Comparison of ENCODE assay signal across 9 cellular contexts in genomic region chr11:64866173-64866491, GRCh38. TPM values are rescaled to one million over a fixed set of nuclear protein-coding genes. Genes with fewer than 3 reads are reported as not detected.
DNase-seq lines count a peak whose midpoint lies in the region; ATAC-seq and TF ChIP-seq lines count a peak whose summit lies in the region.
"Had no signal": no experiment of that assay in that cellular context is flagged by ENCODE, and none has a peak within 500 bp of the region (broad histone marks: within the 10 kb centered on the region; RNA-seq: fewer than 3 reads in every experiment).

No MANE protein-coding gene starts in this region.

- 74 to 94% methylated on average over 3 to 4 of the region's 4 CpGs for WGBS in gastroesophageal sphincter (ENCODE audit: low coverage in 1 of 2), 2 donors

- DNase-seq in right atrium auricular region (ENCODE audit: low spot score) (no peak), Right ventricle myocardium inferior (ENCODE audit: missing footprints) (no peak), uterus (no peak), NCI-H2029 (lab: John Stamatoyannopoulos, UW) (no peak), NCI-H524 (lab: John Stamatoyannopoulos, UW) (no peak)
- DNase-seq: activated CD8-positive, alpha-beta memory T cell treated with anti-CD3 and anti-CD28 coated beads, Interleukin-2, amount 50 U/mL, for 4 hours; NCI-H748 treated with DMSO at 0.1 percent for 48 hours; right lobe of liver had no signal

- no peak overlapping the region for H3K4me3 ChIP-seq in right atrium auricular region
- H3K4me3 ChIP-seq in gastroesophageal sphincter, result no peak overlapping the region
- H3K4me3 ChIP-seq in uterus, result no peak overlapping the region
- H3K4me3 ChIP-seq: right lobe of liver had no signal

- peaks cover 0 to 92% of the 10 kb centered on the region in 2 donors for H3K4me1 ChIP-seq in right atrium auricular region
- peaks cover 10 to 100% (median 78%) of the 10 kb centered on the region in 3 donors for H3K4me1 ChIP-seq in gastroesophageal sphincter
- H3K4me1 ChIP-seq in uterus, result peaks cover 15 to 56% of the 10 kb centered on the region in 2 donors

- peak overlapping the region; percentile 91 to 96 for H3K27ac ChIP-seq in right atrium auricular region
- H3K27ac ChIP-seq in gastroesophageal sphincter, result peak overlapping the region; percentile 60 to 98 (median 97)
- peak overlapping the region; percentile 93 to 97 for H3K27ac ChIP-seq in uterus
- H3K27ac ChIP-seq: right lobe of liver had no signal

- intact Hi-C loops in Right ventricle myocardium inferior (cut with DNase I), result no loop called here
- intact Hi-C loops in uterus (cut with DNase I; ENCODE audit: low total_unique reads), result no loop called here

- TF ChIP-seq POLR2A in gastroesophageal sphincter (IDR thresholded peaks at IDR 0.05) (no peak), uterus (IDR thresholded peaks at IDR 0.05) (no peak)

- H3K9me3 ChIP-seq in right atrium auricular region (no peaks in the 10 kb centered on the region), gastroesophageal sphincter (no peaks in the 10 kb centered on the region), uterus (no peaks in the 10 kb centered on the region)
- H3K9me3 ChIP-seq: right lobe of liver had no signal

- ATAC-seq in Right ventricle myocardium inferior (no peak), gastroesophageal sphincter (no peak)

- peaks cover 6% of the 10 kb centered on the region for H3K36me3 ChIP-seq in right atrium auricular region
- H3K36me3 ChIP-seq in gastroesophageal sphincter, result peaks cover 0 to 2% of the 10 kb centered on the region in 2 donors
- no peaks in the 10 kb centered on the region for H3K36me3 ChIP-seq in uterus
- H3K36me3 ChIP-seq: right lobe of liver had no signal

- H3K27me3 ChIP-seq in right atrium auricular region (no peaks in the 10 kb centered on the region), gastroesophageal sphincter (no peaks in the 10 kb centered on the region), uterus (no peaks in the 10 kb centered on the region)
- H3K27me3 ChIP-seq: right lobe of liver had no signal

- no peak for TF ChIP-seq EP300 in gastroesophageal sphincter (IDR thresholded peaks at IDR 0.05)

- TF ChIP-seq CTCF in right atrium auricular region (IDR thresholded peaks at IDR 0.05) (no peak), gastroesophageal sphincter (IDR thresholded peaks at IDR 0.05) (no peak), uterus (IDR thresholded peaks at IDR 0.05) (no peak)

RNA-seq across cellular contexts. Expression of gene EHD1, which starts 12.3 kb away (rescaled TPM):
- 10 to 100 TPM; 29.5 to 34.1 TPM for total RNA-seq in right atrium auricular region
- 56.0 TPM for total RNA-seq in Right ventricle myocardium inferior
- total RNA-seq in gastroesophageal sphincter, result 100 to 1,000 TPM in 2 of 4 donors, 10 to 100 TPM in 2; 92.1 to 188 (median 101) TPM
- total RNA-seq in uterus, result 10 to 100 TPM in 3 of 4 donors, 1 to 10 TPM in 1; 3.5 to 78.7 (median 36.9) TPM

RNA-seq across cellular contexts. Expression of gene CDC42BPG, which starts 21.7 kb away (rescaled TPM):
- total RNA-seq in right atrium auricular region (1 to 10 TPM in 1 of 2 donors, under 1 TPM in 1; 0.33 to 1.0 TPM), Right ventricle myocardium inferior (0.16 TPM), gastroesophageal sphincter (under 1 TPM; 0.08 to 0.94 (median 0.22) TPM), uterus (1 to 10 TPM in 1 of 4 donors, under 1 TPM in 3; under 0.01 to 2.7 (median 0.30) TPM)

RNA-seq across cellular contexts. Expression of gene ATG2A, which starts 50.9 kb away (rescaled TPM):
- 10 to 100 TPM; 16.0 to 24.1 TPM for total RNA-seq in right atrium auricular region
- 10.7 TPM for total RNA-seq in Right ventricle myocardium inferior
- 10 to 100 TPM; 18.8 to 27.2 (median 26.3) TPM for total RNA-seq in gastroesophageal sphincter
- total RNA-seq in uterus, result 10 to 100 TPM in 3 of 4 donors, 1 to 10 TPM in 1; 6.8 to 39.6 (median 18.4) TPM

RNA-seq across cellular contexts. Expression of gene MEN1, which starts 55.8 kb away (rescaled TPM):
- total RNA-seq in right atrium auricular region (1 to 10 TPM; 7.2 to 9.8 TPM), Right ventricle myocardium inferior (8.4 TPM), gastroesophageal sphincter (10 to 100 TPM in 2 of 4 donors, 1 to 10 TPM in 2; 7.1 to 20.9 (median 11.6) TPM), uterus (10 to 100 TPM in 2 of 4 donors, 1 to 10 TPM in 2; 3.8 to 26.2 (median 14.9) TPM)

RNA-seq across cellular contexts. Expression of gene PPP2R5B, which starts 58.4 kb away (rescaled TPM):
- 10 to 100 TPM; 21.5 to 23.0 TPM for total RNA-seq in right atrium auricular region
- 20.6 TPM for total RNA-seq in Right ventricle myocardium inferior
- 10 to 100 TPM; 20.3 to 41.2 (median 27.0) TPM for total RNA-seq in gastroesophageal sphincter
- total RNA-seq in uterus, result 10 to 100 TPM in 2 of 4 donors, 1 to 10 TPM in 2; 6.7 to 23.4 (median 13.0) TPM
